ENCODE assay signal across 1 cellular context in genomic region chr3:150741497-150742140, GRCh38.
TF ChIP-seq lines count a peak whose summit lies in the region.

No MANE protein-coding gene starts in this region.

TF ChIP-seq in liver, 16 proteins besides CTCF, POLR2A, EP300 and RAD21:
- no peak for TF ChIP-seq JUND (IDR thresholded peaks at IDR 0.05)
- TF ChIP-seq, protein P1, sequence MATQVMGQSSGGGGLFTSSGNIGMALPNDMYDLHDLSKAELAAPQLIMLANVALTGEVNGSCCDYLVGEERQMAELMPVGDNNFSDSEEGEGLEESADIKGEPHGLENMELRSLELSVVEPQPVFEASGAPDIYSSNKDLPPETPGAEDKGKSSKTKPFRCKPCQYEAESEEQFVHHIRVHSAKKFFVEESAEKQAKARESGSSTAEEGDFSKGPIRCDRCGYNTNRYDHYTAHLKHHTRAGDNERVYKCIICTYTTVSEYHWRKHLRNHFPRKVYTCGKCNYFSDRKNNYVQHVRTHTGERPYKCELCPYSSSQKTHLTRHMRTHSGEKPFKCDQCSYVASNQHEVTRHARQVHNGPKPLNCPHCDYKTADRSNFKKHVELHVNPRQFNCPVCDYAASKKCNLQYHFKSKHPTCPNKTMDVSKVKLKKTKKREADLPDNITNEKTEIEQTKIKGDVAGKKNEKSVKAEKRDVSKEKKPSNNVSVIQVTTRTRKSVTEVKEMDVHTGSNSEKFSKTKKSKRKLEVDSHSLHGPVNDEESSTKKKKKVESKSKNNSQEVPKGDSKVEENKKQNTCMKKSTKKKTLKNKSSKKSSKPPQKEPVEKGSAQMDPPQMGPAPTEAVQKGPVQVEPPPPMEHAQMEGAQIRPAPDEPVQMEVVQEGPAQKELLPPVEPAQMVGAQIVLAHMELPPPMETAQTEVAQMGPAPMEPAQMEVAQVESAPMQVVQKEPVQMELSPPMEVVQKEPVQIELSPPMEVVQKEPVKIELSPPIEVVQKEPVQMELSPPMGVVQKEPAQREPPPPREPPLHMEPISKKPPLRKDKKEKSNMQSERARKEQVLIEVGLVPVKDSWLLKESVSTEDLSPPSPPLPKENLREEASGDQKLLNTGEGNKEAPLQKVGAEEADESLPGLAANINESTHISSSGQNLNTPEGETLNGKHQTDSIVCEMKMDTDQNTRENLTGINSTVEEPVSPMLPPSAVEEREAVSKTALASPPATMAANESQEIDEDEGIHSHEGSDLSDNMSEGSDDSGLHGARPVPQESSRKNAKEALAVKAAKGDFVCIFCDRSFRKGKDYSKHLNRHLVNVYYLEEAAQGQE (IDR thresholded peaks at IDR 0.05) = no peak
- TF ChIP-seq EGR1 (IDR thresholded peaks at IDR 0.05; ENCODE audit: low read depth in 2 of 2) = no peak
- TF ChIP-seq YY1 (IDR thresholded peaks at IDR 0.05) = no peak
- TF ChIP-seq FOXA2 (IDR thresholded peaks at IDR 0.05) = no peak
- no peak for TF ChIP-seq NR2F2 (IDR thresholded peaks at IDR 0.05)
- TF ChIP-seq SP1 (IDR thresholded peaks at IDR 0.05) = peak; percentile 47
- TF ChIP-seq, protein P2, sequence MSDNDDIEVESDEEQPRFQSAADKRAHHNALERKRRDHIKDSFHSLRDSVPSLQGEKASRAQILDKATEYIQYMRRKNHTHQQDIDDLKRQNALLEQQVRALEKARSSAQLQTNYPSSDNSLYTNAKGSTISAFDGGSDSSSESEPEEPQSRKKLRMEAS (IDR thresholded peaks at IDR 0.05) = no peak
- TF ChIP-seq TAF1 (conservative IDR thresholded peaks at IDR 0.05) = peak; percentile 18
- TF ChIP-seq FOXA1 (IDR thresholded peaks at IDR 0.05) = no peak
- peak; percentile 39 to 45 for TF ChIP-seq HNF4A (conservative IDR thresholded peaks at IDR 0.05)
- TF ChIP-seq ZBTB33 (IDR thresholded peaks at IDR 0.05) = no peak
- TF ChIP-seq RXRA (IDR thresholded peaks at IDR 0.05) = peak; percentile 83 to 86
- TF ChIP-seq, protein P3, sequence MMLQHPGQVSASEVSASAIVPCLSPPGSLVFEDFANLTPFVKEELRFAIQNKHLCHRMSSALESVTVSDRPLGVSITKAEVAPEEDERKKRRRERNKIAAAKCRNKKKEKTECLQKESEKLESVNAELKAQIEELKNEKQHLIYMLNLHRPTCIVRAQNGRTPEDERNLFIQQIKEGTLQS (IDR thresholded peaks at IDR 0.05) = no peak
